27 cellular contexts compared by ENCODE assay signal in the genomic region with DNA sequence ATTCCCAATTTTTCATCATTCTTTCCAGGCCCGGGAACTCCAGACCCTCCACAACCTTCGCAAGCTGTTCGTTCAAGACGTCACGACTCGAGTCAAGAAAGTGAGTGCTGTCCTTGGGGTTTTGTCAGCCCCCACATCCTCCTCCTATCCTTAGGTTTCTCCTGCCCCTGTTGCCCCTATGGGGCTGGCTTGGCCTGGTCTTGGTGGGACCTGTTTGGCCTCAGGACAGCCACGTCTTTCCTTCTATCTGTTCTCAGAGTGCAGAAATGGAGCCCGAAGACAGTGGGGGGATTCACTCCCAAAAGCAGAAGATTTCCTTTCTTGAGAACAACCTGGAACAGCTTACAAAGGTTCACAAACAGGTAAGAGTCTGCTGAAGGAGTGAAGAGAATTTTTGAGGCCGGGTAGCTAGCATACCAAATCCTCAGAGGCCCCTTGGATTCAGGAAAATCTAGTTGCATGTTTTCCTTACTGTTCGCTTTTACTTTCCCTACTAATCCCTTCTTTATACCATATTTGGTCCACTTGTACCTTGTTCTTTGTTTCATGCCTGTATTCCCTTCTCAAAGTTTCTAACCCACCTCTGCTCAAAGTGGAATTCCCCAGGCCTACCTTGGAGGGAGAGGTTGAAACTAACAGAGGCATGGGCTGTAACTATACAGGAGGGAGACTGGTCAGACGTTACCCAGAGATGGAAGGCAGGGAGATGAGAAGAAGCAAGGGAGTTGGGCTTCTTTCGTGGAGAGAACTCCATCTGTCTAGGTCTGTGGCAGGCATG.
"Had no signal": no experiment of that assay in that cellular context is flagged by ENCODE, and none has a peak within 500 bp of the region (broad histone marks: within the 10 kb centered on the region; RNA-seq: fewer than 3 reads in every experiment).

No MANE protein-coding gene starts in this region.

- ATAC-seq: stimulated activated effector memory CD8-positive, alpha-beta T cell treated with anti-CD3 and anti-CD28 coated beads, Interleukin-12 subunit alpha, Interleukin-12 subunit beta, amount 100 ng/mL, for 72 hours; stimulated activated memory B cell treated with anti-CD40 and anti-IgM and Interleukin-4, amounts not matched to agents 10 μg/mL and 1 μg/mL and 100 μg/mL, for 72 hours; stimulated activated naive B cell treated with anti-CD40 and anti-IgM and Interleukin-4, amounts not matched to agents 10 μg/mL and 1 μg/mL and 100 μg/mL, for 72 hours; stimulated activated naive CD8-positive, alpha-beta T cell treated with anti-CD3 and anti-CD28 coated beads, Interleukin-15, amount 100 ng/mL, for 72 hours; stimulated activated naive CD8-positive, alpha-beta T cell treated with anti-CD3 and anti-CD28 coated beads, Interleukin-15, Interleukin-2, amounts not matched to agents 100 U/mL and 50 U/mL, for 24 hours; upper lobe of right lung had no signal

- H3K4me3 ChIP-seq: stomach, suprapubic skin, testis, thoracic aorta, thyroid gland, tibial artery, tibial nerve, transverse colon, upper lobe of left lung, upper lobe of right lung, uterus, vagina had no signal

- H3K36me3 ChIP-seq: suprapubic skin, thyroid gland, tibial nerve, transverse colon, upper lobe of left lung, upper lobe of right lung, uterus, vagina had no signal

- H3K27ac ChIP-seq: stomach, suprapubic skin, testis, thoracic aorta, thyroid gland, tibial artery, tibial nerve, transverse colon, upper lobe of left lung, upper lobe of right lung, uterus, vagina had no signal

- H3K4me1 ChIP-seq: stomach, suprapubic skin, testis, thyroid gland, tibial artery, tibial nerve, transverse colon, upper lobe of right lung, uterus, vagina had no signal

- DNase-seq: stimulated activated CD4-positive, alpha-beta T cell treated with anti-CD3 and anti-CD28 coated beads, Interleukin-2, amount 100 ng/mL, for 48 hours; stimulated activated CD4-positive, alpha-beta T cell treated with anti-CD3 and anti-CD28 coated beads, Interleukin-4, amount 100 ng/mL, for 1 hour; stimulated activated CD4-positive, alpha-beta T cell treated with anti-CD3 and anti-CD28 coated beads, Interleukin-4, amount 100 ng/mL, for 24 hours; stimulated activated CD4-positive, alpha-beta T cell treated with anti-CD3 and anti-CD28 coated beads, Interleukin-4, amount 100 ng/mL, for 4 hours; stimulated activated CD8-positive, alpha-beta memory T cell treated with anti-CD3 and anti-CD28 coated beads, Interleukin-4, amount 100 ng/mL, for 48 hours; stimulated activated naive B cell treated with anti-CD40 and anti-IgM and Interleukin-4, amounts not matched to agents 10 μg/mL and 1 μg/mL and 100 μg/mL, for 72 hours; stimulated activated naive CD4-positive, alpha-beta T cell; stimulated activated naive CD4-positive, alpha-beta T cell treated with Interleukin-2 at 50 U/mL for 16 hours; stimulated activated naive CD8-positive, alpha-beta T cell treated with anti-CD3 and anti-CD28 coated beads, Interleukin-15, amount 100 ng/mL, for 72 hours; stimulated activated naive CD8-positive, alpha-beta T cell treated with anti-CD3 and anti-CD28 coated beads, Interleukin-15, Interleukin-2, amounts not matched to agents 100 U/mL and 50 U/mL, for 24 hours; stomach; substantia nigra; testis; thyroid gland; tibial artery; transverse colon; trophoblast cell; upper lobe of left lung; upper lobe of right lung; uterus had no signal

- H3K27me3 ChIP-seq: stomach, testis, thyroid gland, tibial nerve, upper lobe of left lung, upper lobe of right lung, uterus, vagina had no signal

- H3K9me3 ChIP-seq: stomach, suprapubic skin, testis, thoracic aorta, thyroid gland, tibial artery, tibial nerve, transverse colon, upper lobe of left lung, upper lobe of right lung, uterus, vagina had no signal

- FAIRE-seq: urothelium cell line had no signal
